27 cellular contexts compared by ENCODE assay signal in the genomic region with DNA sequence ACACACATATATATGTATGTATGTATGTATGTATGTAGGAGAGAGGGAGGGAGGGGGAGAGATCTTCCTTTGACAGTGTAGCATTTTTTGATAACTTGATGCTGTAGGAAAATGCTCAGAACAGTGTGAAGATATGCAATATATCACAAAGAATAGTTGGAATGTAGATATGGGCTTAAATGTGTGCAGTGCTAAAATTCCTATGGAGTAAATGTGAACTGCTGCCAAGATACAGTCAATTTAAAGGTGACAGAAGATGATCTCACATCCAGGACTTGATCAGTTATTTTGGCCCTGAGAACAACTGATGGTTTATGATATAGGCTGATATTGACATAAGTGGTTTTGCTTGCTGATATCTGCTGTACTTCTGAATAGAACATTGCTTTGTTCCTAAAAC.
"Had no signal": no experiment of that assay in that cellular context is flagged by ENCODE, and none has a peak within 500 bp of the region (broad histone marks: within the 10 kb centered on the region; RNA-seq: fewer than 3 reads in every experiment).

No MANE protein-coding gene starts in this region.

- H3K4me1 ChIP-seq: right lobe of liver had no signal

- DNase-seq: activated CD4-positive, alpha-beta T cell treated with anti-CD3 and anti-CD28 coated beads for 48 hours; activated CD4-positive, alpha-beta T cell treated with anti-CD3 and anti-CD28 coated beads, Interleukin-2, amount 50 U/mL, for 48 hours; activated CD8-positive, alpha-beta memory T cell treated with anti-CD3 and anti-CD28 coated beads for 24 hours; activated effector memory CD4-positive, alpha-beta T cell treated with Interleukin-2 at 50 U/mL for 16 hours; activated naive CD4-positive, alpha-beta T cell treated with Interleukin-2 at 50 U/mL for 16 hours; activated naive CD8-positive, alpha-beta T cell treated with anti-CD3 and anti-CD28 coated beads, Interleukin-2, amount 10 ng/mL, durations not matched to agents 7 days and 5 days; cerebellar nuclear complex; dorsolateral prefrontal cortex; effector memory CD4-positive, alpha-beta T cell; gastrocnemius medialis; left cardiac atrium; left ventricle myocardium superior; naive B cell; nephron progenitor cell; ovary; right lobe of liver; stimulated activated CD4-positive, alpha-beta T cell treated with anti-CD3 and anti-CD28 coated beads, Interleukin-12 subunit alpha, Interleukin-12 subunit beta, amount 100 ng/mL, for 4 hours; stimulated activated CD4-positive, alpha-beta T cell treated with anti-CD3 and anti-CD28 coated beads, Interleukin-4, amount 100 ng/mL, for 1 hour; stimulated activated naive CD8-positive, alpha-beta T cell treated with anti-CD3 and anti-CD28 coated beads, Interleukin-15, Interleukin-2, amounts not matched to agents 100 U/mL and 50 U/mL, for 24 hours; T1000; WERI-Rb-1 had no signal

- ATAC-seq: activated CD4-positive, CD25-positive, alpha-beta regulatory T cell treated with anti-CD3 and anti-CD28 coated beads, Interleukin-2, amount 50 U/mL, for 24 hours; gastrocnemius medialis; left cardiac atrium; left ventricle myocardium superior; right lobe of liver; stimulated activated naive CD8-positive, alpha-beta T cell treated with anti-CD3 and anti-CD28 coated beads, Interleukin-15, Interleukin-2, amounts not matched to agents 100 U/mL and 50 U/mL, for 24 hours had no signal

- H3K9me3 ChIP-seq: gastrocnemius medialis, neutrophil, ovary, right lobe of liver, thoracic aorta, vagina had no signal

- H3K4me3 ChIP-seq: coronary artery, dorsolateral prefrontal cortex, gastrocnemius medialis, hepatocyte, ovary, right lobe of liver, thoracic aorta, vagina had no signal

- H3K36me3 ChIP-seq: gastrocnemius medialis, neutrophil, ovary, right lobe of liver, thoracic aorta, vagina had no signal

- H3K27ac ChIP-seq: dorsolateral prefrontal cortex, gastrocnemius medialis, hepatocyte, neutrophil, ovary, right lobe of liver, vagina, WERI-Rb-1 had no signal

- H3K27me3 ChIP-seq: dorsolateral prefrontal cortex, gastrocnemius medialis, hepatocyte, neutrophil, ovary, right lobe of liver, vagina had no signal
